In genomic region chr3:41881233-41881821, GRCh38 we compare ENCODE assay signal across 8 cellular contexts.
DNase-seq lines count a peak whose midpoint lies in the region; ATAC-seq and TF ChIP-seq lines count a peak whose summit lies in the region.

No MANE protein-coding gene starts in this region.

- peak; percentile 54 for TF ChIP-seq CTCF in AG09319 (IDR thresholded peaks at IDR 0.05; ENCODE audit: low read depth, low read length)
- peak; percentile 21; the same call in 1 of the 2 replicates for TF ChIP-seq CTCF in GM12875 (IDR thresholded peaks at IDR 0.05; ENCODE audit: borderline replicate concordance, insufficient read depth, low read depth, low read length)
- TF ChIP-seq CTCF in dorsolateral prefrontal cortex (IDR thresholded peaks at IDR 0.05 in 54 of 56, conservative IDR thresholded peaks at IDR 0.05 in 2 of 56; ENCODE audit: low read depth in 1 of 56, partially characterized antibody in 56 of 56): peak; percentile 61 to 89 (median 76)
- TF ChIP-seq CTCF in nephron (IDR thresholded peaks at IDR 0.05; ENCODE audit: unreplicated experiment in 3 of 3): peak; percentile 55 to 78 (median 71)

- H3K4me3 ChIP-seq in GM12875 (ENCODE audit: low read depth, low read length): no peak overlapping the region
- no peak overlapping the region for H3K4me3 ChIP-seq in dorsolateral prefrontal cortex

- no peaks in the 10 kb centered on the region for H3K36me3 Mint-ChIP-seq in nephron (ENCODE audit: low read depth)

- no peak overlapping the region for H3K27ac ChIP-seq in dorsolateral prefrontal cortex

- no peaks in the 10 kb centered on the region for H3K27me3 ChIP-seq in dorsolateral prefrontal cortex

- no peak overlapping the region for H3K27ac Mint-ChIP-seq in nephron

- H3K27me3 Mint-ChIP-seq in nephron (ENCODE audit: low read depth): no peaks in the 10 kb centered on the region

- peaks cover 5% of the 10 kb centered on the region for H3K4me1 Mint-ChIP-seq in nephron

- no peak for ATAC-seq in GM19463 (IDR thresholded peaks at IDR 0.05; ENCODE audit: unreplicated experiment)

- H3K9me3 Mint-ChIP-seq in nephron: no peaks in the 10 kb centered on the region

- H3K4me3 Mint-ChIP-seq in nephron: no peak overlapping the region

- intact Hi-C loops in dorsolateral prefrontal cortex (cut with DNase I): loop anchor here (2.0 to 5.0 kb wide), 4 partner anchors 1299 to 1554 kb away; no protein-coding TSS in a partner anchor

- peak; percentile 0 for DNase-seq in AG09319 (ENCODE audit: extremely low read depth, low read depth)
- DNase-seq in NCI-H774 (lab: John Stamatoyannopoulos, UW): peak; percentile 2
- no peak for DNase-seq in dorsolateral prefrontal cortex
- DNase-seq in ureter (ENCODE audit: low spot score): no peak
- DNase-seq in activated CD4-positive, alpha-beta T cell treated with anti-CD3 and anti-CD28 coated beads, Interleukin-2, amount 50 U/mL, for 1 hour: no peak

Comparison
In these comparisons a context has a peak if more than half of its experiments do, and no peak if none do; other contexts are left out.
1. DNase-seq: peak in AG09319 (single experiment) and NCI-H774 (single experiment); none in dorsolateral prefrontal cortex (0 of 10), ureter (single experiment) and activated CD4-positive, alpha-beta T cell treated with anti-CD3 and anti-CD28 coated beads, Interleukin-2, amount 50 U/mL, for 1 hour (single experiment).
2. CTCF ChIP-seq: peak in every context shown above with its lines; median percentile 76 in dorsolateral prefrontal cortex; 71 in nephron; 54 in AG09319; 21 in GM12875.